7 cellular contexts compared by ENCODE assay signal in genomic region chr5:141513627-141514329, GRCh38. TPM values are rescaled to one million over a fixed set of nuclear protein-coding genes. Genes with fewer than 3 reads are reported as not detected.
DNase-seq lines count a peak whose midpoint lies in the region; ATAC-seq, FAIRE-seq and TF ChIP-seq lines count a peak whose summit lies in the region.

No MANE protein-coding gene starts in this region.

- TF ChIP-seq RAD21 in GM12878 (IDR thresholded peaks at IDR 0.05; ENCODE audit: insufficient read depth, low read depth, low read length): no peak

- POLR2A ChIA-PET in GM12878 (lab: Charles Lee): interaction anchor here (0.5 to 2.5 kb wide), 6 partner anchors 10 to 721 kb away, joined by 3 to 10 read pairs (median 4); no protein-coding TSS in a partner anchor

- in situ Hi-C loops in GM12878 (cut with MboI): no loop called here

- peak; percentile 33 for ATAC-seq in GM18907 (IDR thresholded peaks at IDR 0.05; ENCODE audit: unreplicated experiment)
- ATAC-seq in GM12878: peak; percentile 35

- no peaks in the 10 kb centered on the region for H4K20me1 ChIP-seq in GM12878 (ENCODE audit: control insufficient read depth, insufficient read depth)

- CTCF ChIA-PET in GM12878 (lab: Yijun Ruan, JAX): interaction anchor here (1.0 to 11.9 kb wide), 24 partner anchors 11 to 193 kb away, joined by 3 to 213 read pairs (median 14); partner anchors contain the start of genes FCHSD1, PCDHGA10, PCDHGA11 and PCDHGA12

- intact Hi-C loops in GM12878 (cut with micrococcal nuclease; ENCODE audit: unreplicated experiment): loop anchor here (1.0 to 5.0 kb wide), 4 partner anchors 16 to 124 kb away; partner anchors contain the start of genes HDAC3, PCDHGA11 and RELL2

- WGBS in GM12878 (ENCODE audit: insufficient coverage, insufficient replicate concordance, low lambda C conversion rate, missing lambda C conversion rate): 2% methylated on average over 29 of the region's 29 CpGs

- no TSS peak for BruUV-seq in GM12878 (replicated peaks; lab: Mats Ljungman, UMichigan)

- SMC1A ChIA-PET in GM12878 (lab: Charles Lee; ENCODE audit: uncharacterized antibody, unreplicated experiment): interaction anchor here (1.0 to 10.8 kb wide), 13 partner anchors 10 to 123 kb away, joined by 3 to 176 read pairs (median 5); partner anchors contain the start of genes DIAPH1, HDAC3, PCDHGA10 and PCDHGA11

- TF ChIP-seq CTCF in GM12878 (IDR thresholded peaks at IDR 0.05 in 2 of 3, conservative IDR thresholded peaks at IDR 0.05 in 1 of 3; ENCODE audit: control insufficient read depth in 2 of 3, extremely low read depth in 1 of 3, insufficient read depth in 1 of 3, low read depth in 3 of 3, low read length in 3 of 3): no peak

- peaks cover 10 to 20% of the 10 kb centered on the region in 2 experiments for H3K36me3 ChIP-seq in GM12878 (ENCODE audit: control insufficient read depth in 2 of 2, insufficient read depth in 2 of 2, low read length in 1 of 2)
- peaks cover 6% of the 10 kb centered on the region for H3K36me3 ChIP-seq in rectal smooth muscle tissue (ENCODE audit: control insufficient read depth, insufficient read depth, low read length)

- RAD21 ChIA-PET in GM12878 (lab: Charles Lee; ENCODE audit: unreplicated experiment): interaction anchor here (1.0 to 11.6 kb wide), 10 partner anchors 9 to 105 kb away, joined by 3 to 109 read pairs (median 12); partner anchors contain the start of genes DIAPH1, PCDHGA10, PCDHGA11 and PCDHGA12

- H3K27ac ChIP-seq in GM12878 (ENCODE audit: control insufficient read depth, insufficient read depth): peak overlapping the region; percentile 90
- H3K27ac ChIP-seq in rectal smooth muscle tissue (ENCODE audit: low read depth, low read length): peak overlapping the region; percentile 91

- no peaks in the 10 kb centered on the region for H3K9me3 ChIP-seq in GM12878 (replicated peaks; ENCODE audit: control insufficient read depth, insufficient read depth, low read length)

- H3K27me3 ChIP-seq in GM12878 (replicated peaks in 1 of 2; ENCODE audit: control insufficient read depth in 2 of 2, insufficient read depth in 2 of 2, low read length in 1 of 2) (no peaks in the 10 kb centered on the region), rectal smooth muscle tissue (ENCODE audit: control insufficient read depth, insufficient read depth, low read length) (no peaks in the 10 kb centered on the region)

- peak overlapping the region; percentile 13 for H2AFZ ChIP-seq in GM12878 (ENCODE audit: control insufficient read depth, low read depth, low read length)

- H3K4me3 ChIP-seq in GM12878 (peak overlapping the region; percentile 69), rectal smooth muscle tissue (ENCODE audit: low read length) (peak overlapping the region; percentile 86)

- peaks cover 15% of the 10 kb centered on the region for H3K79me2 ChIP-seq in GM12878 (ENCODE audit: control insufficient read depth, insufficient read depth, low read length)

- H3K4me1 ChIP-seq in GM12878 (ENCODE audit: control insufficient read depth, insufficient read depth, low read length): peaks cover 65% of the 10 kb centered on the region
- peaks cover 14% of the 10 kb centered on the region for H3K4me1 ChIP-seq in rectal smooth muscle tissue (ENCODE audit: control insufficient read depth, insufficient read depth, low read length)

- peak in 1 of 2 experiments; percentile 48; a peak in 1 of 4 replicates for TF ChIP-seq EP300 in GM12878 (IDR thresholded peaks at IDR 0.05; ENCODE audit: borderline replicate concordance in 1 of 2, control insufficient read depth in 1 of 2, low read depth in 2 of 2, low read length in 2 of 2)

- peak; percentile 68 for DNase-seq in HK-2 (ENCODE audit: unreplicated experiment)
- peak in 3 of 5 experiments; percentile 14 to 55 (median 30) for DNase-seq in T-helper 2 cell
- DNase-seq in GM12878 (ENCODE audit: low read depth, low spot score): peak; percentile 75
- peak in 41 of 51 donors; percentile 40 to 93 (median 79) for DNase-seq in hypothalamus (lab: John Stamatoyannopoulos, UW)
- DNase-seq in SKM-1 treated with dmso at 0.1 percent for 144 hours (lab: John Stamatoyannopoulos, UW; ENCODE audit: unreplicated experiment): no peak

- 0 out of 2 replicates have a peak, but pooled peaks have one; percentile 8 for TF ChIP-seq POLR2A in GM12878 (IDR thresholded peaks at IDR 0.05; ENCODE audit: low read depth, low read length)

- H3K4me2 ChIP-seq in GM12878 (ENCODE audit: control insufficient read depth, insufficient read depth): peak overlapping the region; percentile 89

- peak overlapping the region; percentile 25 for H3K9ac ChIP-seq in GM12878 (ENCODE audit: control insufficient read depth, insufficient read depth, low read length)
- H3K9ac ChIP-seq in rectal smooth muscle tissue (ENCODE audit: low read length): peak overlapping the region; percentile 57

- no peak for FAIRE-seq in GM12878 (lab: Jason Lieb, UNC)

TF ChIP-seq in GM12878, 131 proteins besides CTCF, POLR2A, EP300 and RAD21 (continues in another document):
- TF ChIP-seq RELB (IDR thresholded peaks at IDR 0.05; ENCODE audit: low read depth) (peak; percentile 63; the same call in 1 of the 2 replicates), EED (IDR thresholded peaks at IDR 0.05; ENCODE audit: low read depth) (peak; percentile 59; the same call in 1 of the 2 replicates), NR2F1 (conservative IDR thresholded peaks at IDR 0.05) (peak; percentile 3; the same call in 1 of the 2 replicates)

RNA-seq across cellular contexts. Expression of gene PCDHGC5, which starts 24.9 kb away (rescaled TPM):
- total RNA-seq in GM12878 (2013; cell fraction: nucleolus; rRNA removed): 4.6 and 4.9 TPM in 2 replicates
- total RNA-seq in GM12878 (2014; rRNA removed): 0.62 and 0.93 TPM in 2 replicates
- total RNA-seq in GM12878 (2014; rRNA removed; fragmentation: Illumina TruSeq; extraction: Trizol): 0.46 and 0.58 TPM in 2 replicates
- total RNA-seq in GM12878 (2021): 0.72 and 0.87 TPM in 2 replicates
- polyA plus RNA-seq in GM12878 (2011; ENCODE audit: low read depth): 0.08 TPM
- polyA plus RNA-seq in GM12878 (2011; rRNA removed): 0.05 TPM in 1 of 2 replicates, not detected in the other
- not detected in 2 replicates for polyA plus RNA-seq in GM12878 (2011; cell fraction: cytosol; rRNA removed)
- 0.33 and 0.41 TPM in 2 replicates for polyA plus RNA-seq in GM12878 (2011; cell fraction: nucleus; rRNA removed)
- 0.05 and 0.06 TPM in 2 replicates for polyA plus RNA-seq in GM12878 (2012)
- 0.14 and 0.15 TPM in 2 replicates for polyA plus RNA-seq in GM12878 (2014; fragmentation: Illumina TruSeq; extraction: Trizol)
- not detected for polyA plus RNA-seq in GM12878 (2014; fragmentation: Nextera tagmentation; extraction: Ambion mirVana)
- 0.20 and 0.29 TPM in 2 replicates for polyA plus RNA-seq in GM12878 (2014; rRNA removed)
- polyA plus RNA-seq in GM12878 (2016; fragmentation: Nextera tagmentation; extraction: Ambion mirVana): under 1 TPM; 0.05 to 0.06 TPM
- polyA minus RNA-seq in GM12878 (2011; rRNA and poly(A)+ RNA removed): 0.51 and 1.1 TPM in 2 replicates
- polyA minus RNA-seq in GM12878 (2011; cell fraction: cytosol; rRNA and poly(A)+ RNA removed): 0.31 TPM in 1 of 2 replicates, not detected in the other
- polyA minus RNA-seq in GM12878 (2011; cell fraction: nucleus; rRNA and poly(A)+ RNA removed): 1.1 and 2.2 TPM in 2 replicates

RNA-seq across cellular contexts. Expression of gene PCDHGC4, which starts 28.9 kb away (rescaled TPM):
- total RNA-seq in GM12878 (2013; cell fraction: nucleolus; rRNA removed): 5.5 and 6.1 TPM in 2 replicates
- 0.82 and 1.2 TPM in 2 replicates for total RNA-seq in GM12878 (2014; rRNA removed)
- total RNA-seq in GM12878 (2014; rRNA removed; fragmentation: Illumina TruSeq; extraction: Trizol): 1.0 TPM in 2 replicates
- total RNA-seq in GM12878 (2021): 1.1 TPM in 2 replicates
- polyA plus RNA-seq in GM12878 (2011; ENCODE audit: low read depth): 0.07 TPM
- 0.03 and 0.04 TPM in 2 replicates for polyA plus RNA-seq in GM12878 (2011; rRNA removed)
- polyA plus RNA-seq in GM12878 (2011; cell fraction: cytosol; rRNA removed): 0.03 TPM in 2 replicates
- 0.37 and 0.39 TPM in 2 replicates for polyA plus RNA-seq in GM12878 (2011; cell fraction: nucleus; rRNA removed)
- polyA plus RNA-seq in GM12878 (2012): 0.15 and 0.18 TPM in 2 replicates
- 0.54 and 0.55 TPM in 2 replicates for polyA plus RNA-seq in GM12878 (2014; fragmentation: Illumina TruSeq; extraction: Trizol)
- under 1 TPM; 0.13 to 0.18 TPM for polyA plus RNA-seq in GM12878 (2014; fragmentation: Nextera tagmentation; extraction: Ambion mirVana)
- 0.58 and 0.61 TPM in 2 replicates for polyA plus RNA-seq in GM12878 (2014; rRNA removed)
- under 1 TPM; 0.21 to 0.49 TPM for polyA plus RNA-seq in GM12878 (2016; fragmentation: Nextera tagmentation; extraction: Ambion mirVana)
- 0.73 and 1.2 TPM in 2 replicates for polyA minus RNA-seq in GM12878 (2011; rRNA and poly(A)+ RNA removed)
- not detected in 2 replicates for polyA minus RNA-seq in GM12878 (2011; cell fraction: cytosol; rRNA and poly(A)+ RNA removed)
- 0.97 and 1.4 TPM in 2 replicates for polyA minus RNA-seq in GM12878 (2011; cell fraction: nucleus; rRNA and poly(A)+ RNA removed)

RNA-seq across cellular contexts. Expression of gene PCDHGC3, which starts 38.0 kb away (rescaled TPM):
- 9.8 and 12.7 TPM in 2 replicates for total RNA-seq in GM12878 (2013; cell fraction: nucleolus; rRNA removed)
- total RNA-seq in GM12878 (2014; rRNA removed): 11.0 TPM in 2 replicates
- total RNA-seq in GM12878 (2014; rRNA removed; fragmentation: Illumina TruSeq; extraction: Trizol): 6.3 TPM in 2 replicates
- 20.5 TPM in 2 replicates for total RNA-seq in GM12878 (2021)
- polyA plus RNA-seq in GM12878 (2011; ENCODE audit: low read depth): 5.8 TPM
- 0.86 and 1.5 TPM in 2 replicates for polyA plus RNA-seq in GM12878 (2011; rRNA removed)
- 1.7 and 2.3 TPM in 2 replicates for polyA plus RNA-seq in GM12878 (2011; cell fraction: cytosol; rRNA removed)
- polyA plus RNA-seq in GM12878 (2011; cell fraction: nucleus; rRNA removed): 1.5 and 2.3 TPM in 2 replicates
- 8.4 and 10.8 TPM in 2 replicates for polyA plus RNA-seq in GM12878 (2012)
- polyA plus RNA-seq in GM12878 (2014; fragmentation: Illumina TruSeq; extraction: Trizol): 22.1 and 23.5 TPM in 2 replicates
- under 1 TPM; 0.53 to 0.60 TPM for polyA plus RNA-seq in GM12878 (2014; fragmentation: Nextera tagmentation; extraction: Ambion mirVana)
- polyA plus RNA-seq in GM12878 (2014; rRNA removed): 13.1 and 14.5 TPM in 2 replicates
- 10 to 100 TPM; 14.7 to 22.0 TPM for polyA plus RNA-seq in GM12878 (2016; fragmentation: Nextera tagmentation; extraction: Ambion mirVana)
- 2.3 and 2.4 TPM in 2 replicates for polyA minus RNA-seq in GM12878 (2011; rRNA and poly(A)+ RNA removed)
- 0.94 and 1.9 TPM in 2 replicates for polyA minus RNA-seq in GM12878 (2011; cell fraction: cytosol; rRNA and poly(A)+ RNA removed)
- polyA minus RNA-seq in GM12878 (2011; cell fraction: nucleus; rRNA and poly(A)+ RNA removed): 3.0 and 6.0 TPM in 2 replicates
